In the genomic region with DNA sequence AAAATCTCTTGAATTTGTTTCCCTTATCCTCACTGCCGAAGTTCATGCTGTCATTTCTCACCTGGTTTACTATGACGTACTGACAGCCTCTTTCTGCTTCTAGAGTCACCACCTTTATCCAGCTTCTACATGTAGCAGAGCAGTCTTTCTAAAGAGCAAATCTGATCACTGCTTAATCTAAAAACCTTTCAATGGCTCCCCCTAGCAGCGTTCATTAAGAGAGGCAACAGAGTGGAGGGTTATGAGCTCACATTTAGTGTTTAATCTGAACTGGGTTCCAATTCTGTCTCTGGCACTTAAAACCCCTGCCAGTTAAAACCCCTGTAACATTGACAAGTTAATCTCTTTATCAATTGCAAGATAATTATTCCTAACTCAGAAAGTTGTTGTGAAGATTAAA, we compare ENCODE assay signal across 8 cellular contexts. TPM values are rescaled to one million over a fixed set of nuclear protein-coding genes. Genes with fewer than 3 reads are reported as not detected.
DNase-seq lines count a peak whose midpoint lies in the region; ATAC-seq and TF ChIP-seq lines count a peak whose summit lies in the region.

No MANE protein-coding gene starts in this region.

- peaks cover 33% of the 10 kb centered on the region for H3K4me1 Mint-ChIP-seq in activated naive CD4-positive, alpha-beta T cell treated with anti-CD3 and anti-CD28 coated beads, Interleukin-2, amount 10 ng/mL, durations not matched to agents 7 days and 5 days
- H3K4me1 Mint-ChIP-seq in activated T-helper 1 cell treated with anti-CD3 and anti-CD28 coated beads, Interleukin-12 subunit alpha, Interleukin-12 subunit beta, Interleukin-2, Interleukin-4 antibody, amounts not matched to agents 30 ng/mL and 10 ng/mL and 1 ng/mL, durations not matched to agents 14 hours and 24 hours and 36 hours (ENCODE audit: low read depth): peaks cover 47% of the 10 kb centered on the region

- no peaks in the 10 kb centered on the region for H3K4me1 ChIP-seq in colonic mucosa

- intact Hi-C loops in activated T-helper 1 cell treated with anti-CD3 and anti-CD28 coated beads, Interleukin-12 subunit alpha, Interleukin-12 subunit beta, Interleukin-2, Interleukin-4 antibody, amounts not matched to agents 30 ng/mL and 10 ng/mL and 1 ng/mL, durations not matched to agents 14 hours and 24 hours and 36 hours (cut with micrococcal nuclease): loop anchor here (1.0 to 10.0 kb wide), 5 partner anchors 48 to 670 kb away; no protein-coding TSS in a partner anchor
- intact Hi-C loops in colonic mucosa (cut with DNase I): no loop called here

- H3K4me3 ChIP-seq in colonic mucosa: no peak overlapping the region

- no peaks in the 10 kb centered on the region for H3K36me3 ChIP-seq in colonic mucosa

- no peak for ATAC-seq in HG03571 (IDR thresholded peaks at IDR 0.05; ENCODE audit: unreplicated experiment)

- no peak overlapping the region for H3K27ac Mint-ChIP-seq in activated naive CD4-positive, alpha-beta T cell treated with anti-CD3 and anti-CD28 coated beads, Interleukin-2, amount 10 ng/mL, durations not matched to agents 7 days and 5 days
- peak overlapping the region; percentile 80 for H3K27ac Mint-ChIP-seq in activated T-helper 1 cell treated with anti-CD3 and anti-CD28 coated beads, Interleukin-12 subunit alpha, Interleukin-12 subunit beta, Interleukin-2, Interleukin-4 antibody, amounts not matched to agents 30 ng/mL and 10 ng/mL and 1 ng/mL, durations not matched to agents 14 hours and 24 hours and 36 hours

- H3K27ac ChIP-seq in colonic mucosa: no peak overlapping the region

- H3K27me3 Mint-ChIP-seq in activated naive CD4-positive, alpha-beta T cell treated with anti-CD3 and anti-CD28 coated beads, Interleukin-2, amount 10 ng/mL, durations not matched to agents 7 days and 5 days: no peaks in the 10 kb centered on the region
- no peaks in the 10 kb centered on the region for H3K27me3 Mint-ChIP-seq in activated T-helper 1 cell treated with anti-CD3 and anti-CD28 coated beads, Interleukin-12 subunit alpha, Interleukin-12 subunit beta, Interleukin-2, Interleukin-4 antibody, amounts not matched to agents 30 ng/mL and 10 ng/mL and 1 ng/mL, durations not matched to agents 14 hours and 24 hours and 36 hours (ENCODE audit: insufficient read depth)

- no peak overlapping the region for H3K9ac ChIP-seq in colonic mucosa (ENCODE audit: low read depth in 2 of 2, low read length in 2 of 2)

- CTCF ChIA-PET in activated naive CD4-positive, alpha-beta T cell treated with anti-CD3 and anti-CD28 coated beads, Interleukin-2, amount 10 ng/mL, durations not matched to agents 7 days and 5 days (lab: Charles Lee): interaction anchor here (0.6 to 10.2 kb wide), 20 partner anchors 9 to 484 kb away, joined by 3 to 174 read pairs (median 4); no protein-coding TSS in a partner anchor

- no peaks in the 10 kb centered on the region for H3K9me3 Mint-ChIP-seq in activated naive CD4-positive, alpha-beta T cell treated with anti-CD3 and anti-CD28 coated beads, Interleukin-2, amount 10 ng/mL, durations not matched to agents 7 days and 5 days
- H3K9me3 Mint-ChIP-seq in activated T-helper 1 cell treated with anti-CD3 and anti-CD28 coated beads, Interleukin-12 subunit alpha, Interleukin-12 subunit beta, Interleukin-2, Interleukin-4 antibody, amounts not matched to agents 30 ng/mL and 10 ng/mL and 1 ng/mL, durations not matched to agents 14 hours and 24 hours and 36 hours: no peaks in the 10 kb centered on the region

- no peak overlapping the region for H3K4me3 Mint-ChIP-seq in activated naive CD4-positive, alpha-beta T cell treated with anti-CD3 and anti-CD28 coated beads, Interleukin-2, amount 10 ng/mL, durations not matched to agents 7 days and 5 days
- H3K4me3 Mint-ChIP-seq in activated T-helper 1 cell treated with anti-CD3 and anti-CD28 coated beads, Interleukin-12 subunit alpha, Interleukin-12 subunit beta, Interleukin-2, Interleukin-4 antibody, amounts not matched to agents 30 ng/mL and 10 ng/mL and 1 ng/mL, durations not matched to agents 14 hours and 24 hours and 36 hours: peak overlapping the region; percentile 85

- H3K9me3 ChIP-seq in colonic mucosa: no peaks in the 10 kb centered on the region

- DNase-seq in activated naive CD4-positive, alpha-beta T cell treated with anti-CD3 and anti-CD28 coated beads, Interleukin-2, amount 10 ng/mL, durations not matched to agents 7 days and 5 days: peak; percentile 29
- no peak for DNase-seq in activated naive CD4-positive, alpha-beta T cell treated with anti-CD3 and anti-CD28 coated beads, Interleukin-2, amount 50 U/mL, for 16 hours
- DNase-seq in Kasumi-1 (lab: John Stamatoyannopoulos, UW) (peak; percentile 63 to 76), myocyte (ENCODE audit: low read depth) (peak; percentile 63), NCI-H1105 treated with DMSO at 0.1 percent for 48 hours (lab: John Stamatoyannopoulos, UW) (no peak), colonic mucosa (no peak)
- DNase-seq in activated T-helper 1 cell treated with anti-CD3 and anti-CD28 coated beads, Interleukin-12 subunit alpha, Interleukin-12 subunit beta, Interleukin-2, Interleukin-4 antibody, amounts not matched to agents 30 ng/mL and 10 ng/mL and 1 ng/mL, durations not matched to agents 14 hours and 24 hours and 36 hours (ENCODE audit: low spot score): peak; percentile 24

- TF ChIP-seq CTCF in colonic mucosa (IDR thresholded peaks at IDR 0.05): no peak

- H3K36me3 Mint-ChIP-seq in activated naive CD4-positive, alpha-beta T cell treated with anti-CD3 and anti-CD28 coated beads, Interleukin-2, amount 10 ng/mL, durations not matched to agents 7 days and 5 days: peaks cover 5% of the 10 kb centered on the region
- peaks cover 38% of the 10 kb centered on the region for H3K36me3 Mint-ChIP-seq in activated T-helper 1 cell treated with anti-CD3 and anti-CD28 coated beads, Interleukin-12 subunit alpha, Interleukin-12 subunit beta, Interleukin-2, Interleukin-4 antibody, amounts not matched to agents 30 ng/mL and 10 ng/mL and 1 ng/mL, durations not matched to agents 14 hours and 24 hours and 36 hours (ENCODE audit: low read depth)

- H3K27me3 ChIP-seq in colonic mucosa: no peaks in the 10 kb centered on the region

RNA-seq across cellular contexts. Expression of gene RBPJ, which starts 4.4 kb away (rescaled TPM):
- total RNA-seq in activated T-helper 1 cell treated with anti-CD3 and anti-CD28 coated beads, Interleukin-12 subunit alpha, Interleukin-12 subunit beta, Interleukin-2, Interleukin-4 antibody, amounts not matched to agents 30 ng/mL and 10 ng/mL and 1 ng/mL, durations not matched to agents 14 hours and 24 hours and 36 hours: 455 and 472 TPM in 2 replicates
- 95.2 and 97.3 TPM in 2 replicates for total RNA-seq in myocyte
- 31.5 TPM for polyA plus RNA-seq in myocyte (2012)
- total RNA-seq in colonic mucosa: 10 to 100 TPM; 41.7 to 98.2 TPM

Comparison
In these comparisons a context has a peak if more than half of its experiments do, and no peak if none do; other contexts are left out.
1. DNase-seq: peak in activated naive CD4-positive, alpha-beta T cell treated with anti-CD3 and anti-CD28 coated beads, Interleukin-2, amount 10 ng/mL, durations not matched to agents 7 days and 5 days (single experiment), Kasumi-1 (2 of 2), activated T-helper 1 cell treated with anti-CD3 and anti-CD28 coated beads, Interleukin-12 subunit alpha, Interleukin-12 subunit beta, Interleukin-2, Interleukin-4 antibody, amounts not matched to agents 30 ng/mL and 10 ng/mL and 1 ng/mL, durations not matched to agents 14 hours and 24 hours and 36 hours (single experiment) and myocyte (single experiment); none in activated naive CD4-positive, alpha-beta T cell treated with anti-CD3 and anti-CD28 coated beads, Interleukin-2, amount 50 U/mL, for 16 hours (single experiment), NCI-H1105 treated with DMSO at 0.1 percent for 48 hours (single experiment) and colonic mucosa (single experiment).